ENCODE assay signal across 1 cellular context in genomic region chr10:72097448-72098300, GRCh38.
TF ChIP-seq lines count a peak whose summit lies in the region.

No MANE protein-coding gene starts in this region.

TF ChIP-seq in HEK293, 187 proteins besides CTCF, POLR2A, EP300 and RAD21 (continued from another document and continues in another):
- TF ChIP-seq PRDM10 (tag by site-specific recombination; IDR thresholded peaks at IDR 0.05): peak; percentile 83
- peak; percentile 85 for TF ChIP-seq ZNF366 (tag by site-specific recombination; conservative IDR thresholded peaks at IDR 0.05)
- TF ChIP-seq ZNF292 (tag by site-specific recombination; IDR thresholded peaks at IDR 0.05; ENCODE audit: borderline replicate concordance, low read depth): no peak
- 0 out of 2 replicates have a peak, but pooled peaks have one; percentile 27 for TF ChIP-seq GLIS2 (tag by site-specific recombination; IDR thresholded peaks at IDR 0.05)
- no peak for TF ChIP-seq ZNF433 (tag by site-specific recombination; IDR thresholded peaks at IDR 0.05; ENCODE audit: low read depth)
- TF ChIP-seq ZNF274 (IDR thresholded peaks at IDR 0.05; ENCODE audit: low read length): no peak
- no peak for TF ChIP-seq ZNF274 (tag by site-specific recombination; IDR thresholded peaks at IDR 0.05; ENCODE audit: borderline replicate concordance)
- peak; percentile 99 for TF ChIP-seq INSM2 (tag by site-specific recombination; IDR thresholded peaks at IDR 0.05)
- TF ChIP-seq KLF9 (tag by site-specific recombination; IDR thresholded peaks at IDR 0.05; ENCODE audit: low read depth): no peak
- 0 out of 2 replicates have a peak, but pooled peaks have one; percentile 20 for TF ChIP-seq ZNF837 (tag by site-specific recombination; IDR thresholded peaks at IDR 0.05)
- no peak for TF ChIP-seq MZF1 (tag by site-specific recombination; IDR thresholded peaks at IDR 0.05; ENCODE audit: borderline replicate concordance)
- no peak for TF ChIP-seq ZSCAN16 (tag by site-specific recombination; IDR thresholded peaks at IDR 0.05)
- TF ChIP-seq IKZF3 (tag by site-specific recombination; IDR thresholded peaks at IDR 0.05): peak; percentile 67
- no peak for TF ChIP-seq ZNF16 (tag by site-specific recombination; IDR thresholded peaks at IDR 0.05; ENCODE audit: low read depth)
- TF ChIP-seq ZNF623 (tag by site-specific recombination; IDR thresholded peaks at IDR 0.05): no peak
- TF ChIP-seq ZNF184 (tag by site-specific recombination; IDR thresholded peaks at IDR 0.05): peak; percentile 85
- no peak for TF ChIP-seq ZNF148 (tag by site-specific recombination; IDR thresholded peaks at IDR 0.05; ENCODE audit: borderline replicate concordance)
- TF ChIP-seq ZNF23 (tag by site-specific recombination; IDR thresholded peaks at IDR 0.05; ENCODE audit: borderline replicate concordance): no peak
- TF ChIP-seq KLF10 (tag by site-specific recombination; IDR thresholded peaks at IDR 0.05): peak; percentile 78; the same call in 1 of the 2 replicates
- TF ChIP-seq ZNF211 (tag by site-specific recombination; IDR thresholded peaks at IDR 0.05; ENCODE audit: low read depth): no peak
- peak; percentile 11; the same call in 1 of the 2 replicates for TF ChIP-seq SP2 (tag by site-specific recombination; IDR thresholded peaks at IDR 0.05)
- no peak for TF ChIP-seq ZNF701 (tag by site-specific recombination; IDR thresholded peaks at IDR 0.05)
- TF ChIP-seq ZNF112 (tag by site-specific recombination; IDR thresholded peaks at IDR 0.05): no peak
- peak; percentile 78 for TF ChIP-seq ZNF2 (tag by site-specific recombination; IDR thresholded peaks at IDR 0.05)
- no peak for TF ChIP-seq ZNF239 (tag by site-specific recombination; IDR thresholded peaks at IDR 0.05)
- TF ChIP-seq ZNF302 (tag by site-specific recombination; IDR thresholded peaks at IDR 0.05; ENCODE audit: low read depth): no peak
- TF ChIP-seq ZNF692 (tag by site-specific recombination; IDR thresholded peaks at IDR 0.05): peak; percentile 83
- peak; percentile 91 for TF ChIP-seq ZBTB44 (tag by site-specific recombination; IDR thresholded peaks at IDR 0.05)
- no peak; the same call in 1 of the 2 replicates for TF ChIP-seq ZNF155 (tag by site-specific recombination; IDR thresholded peaks at IDR 0.05)
- no peak for TF ChIP-seq ZNF133 (tag by site-specific recombination; IDR thresholded peaks at IDR 0.05)
- no peak for TF ChIP-seq ZNF280C (tag by site-specific recombination; IDR thresholded peaks at IDR 0.05)
- TF ChIP-seq ZNF362 (tag by site-specific recombination; IDR thresholded peaks at IDR 0.05): no peak
- TF ChIP-seq SP7 (tag by site-specific recombination; IDR thresholded peaks at IDR 0.05): peak; percentile 87
- 0 out of 2 replicates have a peak, but pooled peaks have one; percentile 52 for TF ChIP-seq ZNF488 (tag by site-specific recombination; IDR thresholded peaks at IDR 0.05)
- peak; percentile 97 for TF ChIP-seq ZNF677 (tag by site-specific recombination; IDR thresholded peaks at IDR 0.05)
- TF ChIP-seq ZNF600 (tag by site-specific recombination; IDR thresholded peaks at IDR 0.05): peak; percentile 93
- TF ChIP-seq ZNF664 (tag by site-specific recombination; IDR thresholded peaks at IDR 0.05): no peak
- TF ChIP-seq ZNF580 (tag by site-specific recombination; IDR thresholded peaks at IDR 0.05): peak; percentile 72; the same call in 1 of the 2 replicates
- no peak for TF ChIP-seq ZNF221 (tag by site-specific recombination; IDR thresholded peaks at IDR 0.05; ENCODE audit: borderline replicate concordance)
- TF ChIP-seq MYNN (tag by site-specific recombination; IDR thresholded peaks at IDR 0.05; ENCODE audit: borderline replicate concordance): no peak
- no peak for TF ChIP-seq ZNF132 (tag by site-specific recombination; IDR thresholded peaks at IDR 0.05; ENCODE audit: borderline replicate concordance)
- TF ChIP-seq YY2 (tag by site-specific recombination; IDR thresholded peaks at IDR 0.05): no peak
- no peak for TF ChIP-seq ZNF530 (tag by site-specific recombination; IDR thresholded peaks at IDR 0.05; ENCODE audit: low read depth)
- no peak for TF ChIP-seq ZNF335 (tag by site-specific recombination; conservative IDR thresholded peaks at IDR 0.05)
- TF ChIP-seq FEZF1 (tag by site-specific recombination; IDR thresholded peaks at IDR 0.05): peak; percentile 97
- TF ChIP-seq ZIC2 (tag by site-specific recombination; IDR thresholded peaks at IDR 0.05): no peak
- peak; percentile 94 for TF ChIP-seq ZNF639 (tag by site-specific recombination; IDR thresholded peaks at IDR 0.05)
- no peak for TF ChIP-seq ZNF560 (tag by site-specific recombination; IDR thresholded peaks at IDR 0.05; ENCODE audit: borderline replicate concordance)
- no peak for TF ChIP-seq ZNF514 (tag by site-specific recombination; IDR thresholded peaks at IDR 0.05)
- TF ChIP-seq ZNF426 (tag by site-specific recombination; IDR thresholded peaks at IDR 0.05): no peak
- TF ChIP-seq ZSCAN30 (tag by site-specific recombination; IDR thresholded peaks at IDR 0.05): peak; percentile 23; the same call in 1 of the 2 replicates
- peak; percentile 83 for TF ChIP-seq ZBTB48 (tag by site-specific recombination; IDR thresholded peaks at IDR 0.05)
- TF ChIP-seq BCL11A (tag by site-specific recombination; IDR thresholded peaks at IDR 0.05; ENCODE audit: low read depth): peak; percentile 74
